ENCODE assay signal across 1 cellular context in the genomic region with DNA sequence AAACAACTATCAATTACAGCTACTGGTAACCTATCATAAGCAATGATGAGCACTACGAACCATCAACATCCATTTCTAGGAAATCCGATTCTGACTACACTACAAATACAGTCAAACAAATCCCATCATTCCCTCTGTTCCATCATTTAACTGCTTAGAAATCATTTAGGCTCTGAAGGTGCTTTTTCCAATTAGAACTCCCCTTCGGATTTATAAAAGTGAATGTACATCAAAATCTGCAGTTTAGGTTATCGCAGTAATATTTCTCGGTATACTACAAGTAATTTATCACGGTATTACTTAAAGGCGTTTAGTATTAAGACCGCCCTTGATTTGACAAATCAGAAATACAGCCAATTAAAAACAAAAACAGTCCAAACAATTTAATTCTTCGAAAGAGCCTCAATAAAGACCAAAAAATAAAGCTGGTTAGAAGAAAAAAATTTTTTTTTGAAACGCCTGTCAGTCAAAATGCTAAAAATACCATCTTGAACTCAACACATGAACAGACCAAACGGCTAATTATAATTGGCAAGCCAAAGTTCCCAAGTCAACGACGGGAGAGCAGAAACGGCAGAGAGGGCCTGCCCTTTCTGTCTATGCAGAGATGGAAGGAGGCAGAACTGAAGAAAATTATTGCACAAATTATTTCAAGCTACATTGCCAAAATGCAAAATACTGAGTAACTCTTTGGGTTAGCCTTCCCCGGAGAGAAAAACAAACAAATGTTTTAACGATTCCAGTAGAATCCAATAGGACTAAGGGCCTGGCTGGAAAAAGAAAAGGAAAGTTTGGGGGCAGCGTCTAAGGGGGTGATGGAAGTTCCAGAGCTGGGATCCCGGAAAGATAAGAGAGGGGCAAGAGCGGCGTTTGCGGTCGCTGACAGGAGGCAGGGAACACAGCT.
TF ChIP-seq lines count a peak whose summit lies in the region.

No MANE protein-coding gene starts in this region.

TF ChIP-seq in H1, 55 proteins besides CTCF, POLR2A, EP300 and RAD21 (continued from another document):
- TF ChIP-seq ATF2 (IDR thresholded peaks at IDR 0.05; ENCODE audit: low read length) (no peak), POU5F1 (IDR thresholded peaks at IDR 0.05; ENCODE audit: low read depth, low read length) (no peak), CTBP2 (IDR thresholded peaks at IDR 0.05; ENCODE audit: borderline replicate concordance, insufficient read depth, insufficient read length, low read length) (no peak), JUND (IDR thresholded peaks at IDR 0.05; ENCODE audit: low read length) (no peak), SIN3A (conservative IDR thresholded peaks at IDR 0.05 in 1 of 2, IDR thresholded peaks at IDR 0.05 in 1 of 2; ENCODE audit: low read depth in 1 of 2, low read length in 2 of 2) (peak in 1 of 2 experiments; percentile 11; a peak in 1 of 4 replicates), KDM4A (IDR thresholded peaks at IDR 0.05; ENCODE audit: low read depth, low read length, severe bottlenecking) (no peak), RNF2 (IDR thresholded peaks at IDR 0.05; ENCODE audit: borderline replicate concordance, low read depth, low read length, missing control alignments, poor library complexity, severe bottlenecking) (no peak), RBBP5 (IDR thresholded peaks at IDR 0.05; ENCODE audit: borderline replicate concordance, low read depth, low read length) (no peak), ASH2L (IDR thresholded peaks at IDR 0.05; ENCODE audit: low read length) (peak; percentile 15), TAF7 (optimal IDR thresholded peaks at IDR 0.05; ENCODE audit: borderline replicate concordance, low read depth, low read length) (no peak), BRCA1 (IDR thresholded peaks at IDR 0.05; ENCODE audit: low read depth, low read length) (no peak), SAP30 (IDR thresholded peaks at IDR 0.05; ENCODE audit: insufficient read depth, insufficient replicate concordance, low read length) (no peak)
- TF ChIP-seq, protein P1, sequence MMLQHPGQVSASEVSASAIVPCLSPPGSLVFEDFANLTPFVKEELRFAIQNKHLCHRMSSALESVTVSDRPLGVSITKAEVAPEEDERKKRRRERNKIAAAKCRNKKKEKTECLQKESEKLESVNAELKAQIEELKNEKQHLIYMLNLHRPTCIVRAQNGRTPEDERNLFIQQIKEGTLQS (IDR thresholded peaks at IDR 0.05; ENCODE audit: insufficient read depth, low read depth, low read length) = no peak
